20 cellular contexts compared by ENCODE assay signal in the genomic region with DNA sequence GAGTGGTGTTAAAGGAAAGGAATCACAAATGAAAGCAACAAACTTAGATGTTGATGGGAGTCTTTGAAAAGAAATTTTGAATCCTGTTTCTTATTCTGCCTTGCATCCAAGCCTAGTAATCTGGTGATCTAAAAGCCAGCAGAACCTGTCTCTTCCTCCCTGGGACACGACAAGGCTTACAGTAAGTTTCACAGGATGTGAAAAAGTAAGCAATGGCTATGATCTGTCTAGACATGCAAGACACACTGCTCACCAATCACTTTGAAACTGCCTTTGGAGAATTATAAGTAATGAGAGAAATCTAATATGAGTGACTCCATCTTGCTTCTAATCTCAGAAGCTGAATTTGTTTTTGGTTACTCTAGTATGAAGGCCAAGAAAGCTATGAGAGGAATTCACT.
DNase-seq lines count a peak whose midpoint lies in the region; ATAC-seq lines count a peak whose summit lies in the region.
"Had no signal": no experiment of that assay in that cellular context is flagged by ENCODE, and none has a peak within 500 bp of the region (broad histone marks: within the 10 kb centered on the region; RNA-seq: fewer than 3 reads in every experiment).

No MANE protein-coding gene starts in this region.

- no peaks in the 10 kb centered on the region for H3K27me3 Mint-ChIP-seq in activated T-cell treated with anti-CD3 and anti-CD28 coated beads, Interleukin-2, amount 50 U/mL, for 4 hours (ENCODE audit: low read depth)
- H3K27me3 Mint-ChIP-seq: naive thymus-derived CD8-positive, alpha-beta T cell had no signal

- H3K9me3 Mint-ChIP-seq in activated T-cell treated with anti-CD3 and anti-CD28 coated beads, Interleukin-2, amount 50 U/mL, for 4 hours: peaks cover 6% of the 10 kb centered on the region

- ATAC-seq in GM18502 (IDR thresholded peaks at IDR 0.05; ENCODE audit: poor library complexity, unreplicated experiment) (peak; percentile 33), GM21367 (IDR thresholded peaks at IDR 0.05; ENCODE audit: unreplicated experiment) (peak; percentile 27), HG03469 (IDR thresholded peaks at IDR 0.05; ENCODE audit: unreplicated experiment) (peak; percentile 29), HG02973 (IDR thresholded peaks at IDR 0.05; ENCODE audit: unreplicated experiment) (no peak)
- ATAC-seq in activated T-cell treated with anti-CD3 and anti-CD28 coated beads, Interleukin-2, amount 50 U/mL, for 4 hours: no peak
- ATAC-seq: left colon; naive thymus-derived CD8-positive, alpha-beta T cell had no signal

- peak overlapping the region; percentile 88 for H3K27ac ChIP-seq in epithelial cell of prostate
- H3K27ac ChIP-seq: colonic mucosa, right atrium auricular region, transverse colon had no signal

- no peaks in the 10 kb centered on the region for H3K36me3 Mint-ChIP-seq in activated T-cell treated with anti-CD3 and anti-CD28 coated beads, Interleukin-2, amount 50 U/mL, for 4 hours (ENCODE audit: insufficient read depth)
- H3K36me3 Mint-ChIP-seq: naive thymus-derived CD8-positive, alpha-beta T cell had no signal

- peaks cover 2% of the 10 kb centered on the region for H3K4me1 Mint-ChIP-seq in activated T-cell treated with anti-CD3 and anti-CD28 coated beads, Interleukin-2, amount 50 U/mL, for 4 hours (ENCODE audit: low read depth)
- H3K4me1 Mint-ChIP-seq: naive thymus-derived CD8-positive, alpha-beta T cell had no signal

- DNase-seq in epithelial cell of prostate (ENCODE audit: low read depth, low spot score) (peak; percentile 70), NCI-H2107 treated with DMSO at 0.1 percent for 48 hours (lab: John Stamatoyannopoulos, UW; ENCODE audit: unreplicated experiment) (no peak), NCI-H2196 (lab: John Stamatoyannopoulos, UW; ENCODE audit: unreplicated experiment) (no peak)
- DNase-seq in activated T-cell treated with anti-CD3 and anti-CD28 coated beads, Interleukin-2, amount 50 U/mL, for 4 hours: no peak
- DNase-seq: colonic mucosa; COR-L47; DND-41; left colon; MV-4-11; naive thymus-derived CD8-positive, alpha-beta T cell; NCI-H748 treated with DMSO at 0.1 percent for 48 hours; RPMI8226; SK-N-SH; stimulated activated CD8-positive, alpha-beta memory T cell treated with anti-CD3 and anti-CD28 coated beads, Interleukin-4, amount 100 ng/mL, for 48 hours; transverse colon had no signal

- no peak overlapping the region for H3K4me3 Mint-ChIP-seq in activated T-cell treated with anti-CD3 and anti-CD28 coated beads, Interleukin-2, amount 50 U/mL, for 4 hours
- H3K4me3 Mint-ChIP-seq: naive thymus-derived CD8-positive, alpha-beta T cell had no signal

Comparison
In these comparisons a context has a peak if more than half of its experiments do, and no peak if none do; other contexts are left out.
1. ATAC-seq: peak in GM18502 (single experiment), GM21367 (single experiment) and HG03469 (single experiment); none in activated T-cell treated with anti-CD3 and anti-CD28 coated beads, Interleukin-2, amount 50 U/mL, for 4 hours (0 of 2) and HG02973 (single experiment).